In the genomic region with DNA sequence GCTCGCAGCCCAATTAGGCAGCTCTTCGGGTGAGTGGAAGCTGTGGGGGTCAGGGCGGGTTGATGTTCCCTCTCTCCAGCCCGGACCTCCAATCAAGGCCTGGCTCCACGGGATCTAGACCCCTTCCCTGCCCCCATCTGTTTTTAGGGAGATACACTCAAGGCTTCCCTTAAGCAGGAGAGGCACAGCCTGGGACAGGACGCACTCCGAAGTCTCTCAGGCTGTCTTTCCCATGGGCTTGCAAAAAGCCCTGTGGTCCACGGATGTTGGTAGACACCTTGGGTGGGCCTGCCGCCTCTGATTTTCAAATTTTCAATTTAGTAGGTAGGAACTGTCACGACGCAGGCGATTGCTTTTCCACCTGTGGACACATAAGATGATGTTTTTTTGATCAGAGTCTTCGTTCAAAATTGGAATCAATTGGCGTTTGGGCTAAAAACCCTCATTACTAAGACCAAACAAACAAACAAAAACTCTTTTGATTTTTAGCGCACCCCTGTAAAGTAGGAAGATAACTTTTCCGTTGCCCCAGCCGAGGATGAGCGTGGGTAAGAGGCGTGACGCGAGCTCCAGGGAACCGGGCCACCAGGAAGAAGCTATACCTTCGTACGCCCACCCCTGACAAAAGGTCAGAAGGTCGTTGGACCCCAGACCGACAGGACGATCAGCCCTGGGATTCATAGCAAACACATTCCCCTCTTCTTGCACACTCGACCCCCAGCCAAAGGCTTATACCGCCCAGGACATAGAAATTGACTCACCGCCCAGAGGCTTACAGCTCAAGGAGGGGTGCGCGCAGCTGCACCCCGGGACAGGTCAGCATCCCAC, we compare ENCODE assay signal across 1 cellular context.
TF ChIP-seq lines count a peak whose summit lies in the region.

No MANE protein-coding gene starts in this region.

TF ChIP-seq in WTC11, 78 proteins besides CTCF, POLR2A, EP300 and RAD21 (continued from another document):
- no peak for TF ChIP-seq ZNF219 (CRISPR knock-in tag; IDR thresholded peaks at IDR 0.05; ENCODE audit: borderline replicate concordance)
- no peak for TF ChIP-seq MLX (CRISPR knock-in tag; IDR thresholded peaks at IDR 0.05)
- TF ChIP-seq GTF2I (CRISPR knock-in tag; conservative IDR thresholded peaks at IDR 0.05), result no peak
- TF ChIP-seq, protein P1, sequence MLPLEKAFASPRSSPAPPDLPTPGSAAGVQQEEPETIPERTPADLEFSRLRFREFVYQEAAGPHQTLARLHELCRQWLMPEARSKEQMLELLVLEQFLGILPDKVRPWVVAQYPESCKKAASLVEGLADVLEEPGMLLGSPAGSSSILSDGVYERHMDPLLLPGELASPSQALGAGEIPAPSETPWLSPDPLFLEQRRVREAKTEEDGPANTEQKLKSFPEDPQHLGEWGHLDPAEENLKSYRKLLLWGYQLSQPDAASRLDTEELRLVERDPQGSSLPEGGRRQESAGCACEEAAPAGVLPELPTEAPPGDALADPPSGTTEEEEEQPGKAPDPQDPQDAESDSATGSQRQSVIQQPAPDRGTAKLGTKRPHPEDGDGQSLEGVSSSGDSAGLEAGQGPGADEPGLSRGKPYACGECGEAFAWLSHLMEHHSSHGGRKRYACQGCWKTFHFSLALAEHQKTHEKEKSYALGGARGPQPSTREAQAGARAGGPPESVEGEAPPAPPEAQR (CRISPR knock-in tag; IDR thresholded peaks at IDR 0.05), result no peak
- no peak for TF ChIP-seq JAZF1 (CRISPR knock-in tag; IDR thresholded peaks at IDR 0.05)
- TF ChIP-seq NR1H2 (CRISPR knock-in tag; IDR thresholded peaks at IDR 0.05), result no peak
